17 cellular contexts compared by ENCODE assay signal in the genomic region with DNA sequence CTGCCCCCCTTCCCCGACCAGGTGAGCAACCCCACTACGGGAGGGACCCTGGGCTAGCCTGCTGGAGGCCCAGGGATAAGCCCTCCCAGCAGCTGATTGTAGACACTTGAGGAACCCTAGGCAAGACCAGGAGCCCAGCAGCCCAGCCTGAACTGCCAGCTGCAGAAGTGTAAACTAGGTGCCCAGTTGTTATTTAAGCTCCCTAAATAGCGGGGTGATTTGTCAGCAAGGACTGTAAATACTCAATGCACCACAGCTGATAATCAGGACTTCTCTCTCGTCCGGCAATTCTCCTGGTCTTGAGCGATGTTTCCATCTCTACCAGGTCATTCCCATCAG. TPM values are rescaled to one million over a fixed set of nuclear protein-coding genes. Genes with fewer than 3 reads are reported as not detected.
DNase-seq lines count a peak whose midpoint lies in the region; ATAC-seq and TF ChIP-seq lines count a peak whose summit lies in the region.
"Had no signal": no experiment of that assay in that cellular context is flagged by ENCODE, and none has a peak within 500 bp of the region (broad histone marks: within the 10 kb centered on the region; RNA-seq: fewer than 3 reads in every experiment).

No MANE protein-coding gene starts in this region.

- peaks cover 0 to 2% of the 10 kb centered on the region in 2 donors for H3K9me3 ChIP-seq in lung (ENCODE audit: control insufficient read depth in 2 of 2, insufficient read depth in 1 of 2, low read length in 1 of 2)
- H3K9me3 ChIP-seq: sigmoid colon, SJSA1 had no signal

- no peaks in the 10 kb centered on the region for H3K9me3 Mint-ChIP-seq in stimulated activated naive B cell treated with anti-CD40 and anti-IgM and Interleukin-4, amounts not matched to agents 10 μg/mL and 1 μg/mL and 100 μg/mL, for 72 hours
- H3K9me3 Mint-ChIP-seq: activated naive CD8-positive, alpha-beta T cell treated with anti-CD3 and anti-CD28 coated beads for 36 hours had no signal

- DNase-seq in DMS53 (lab: John Stamatoyannopoulos, UW) (peak; percentile 37), DMS53 treated with DMSO at 0.1 percent for 48 hours (lab: John Stamatoyannopoulos, UW; ENCODE audit: unreplicated experiment) (no peak), caudate nucleus (lab: John Stamatoyannopoulos, UW) (no peak), lung (ENCODE audit: low spot score) (no peak), H7 (no peak)
- DNase-seq in stimulated activated naive B cell treated with anti-CD40 and anti-IgM and Interleukin-4, amounts not matched to agents 10 μg/mL and 1 μg/mL and 100 μg/mL, for 72 hours: no peak
- DNase-seq: activated naive CD8-positive, alpha-beta T cell treated with anti-CD3 and anti-CD28 coated beads for 36 hours; dermis blood vessel endothelial cell; GM23248; NCI-H146; NCI-H748 treated with DMSO at 0.1 percent for 48 hours; sigmoid colon had no signal

- H3K4me1 Mint-ChIP-seq in stimulated activated naive B cell treated with anti-CD40 and anti-IgM and Interleukin-4, amounts not matched to agents 10 μg/mL and 1 μg/mL and 100 μg/mL, for 72 hours: peaks cover 70 to 100% of the 10 kb centered on the region in 2 donors

- no peak overlapping the region for H3K4me3 ChIP-seq in lung
- H3K4me3 ChIP-seq in H7 (ENCODE audit: insufficient read depth, low read depth, low read length): no peak overlapping the region
- H3K4me3 ChIP-seq: GM23248, K562, sigmoid colon, SJSA1 had no signal

- peak overlapping the region; percentile 3 to 22 for H3K4me3 Mint-ChIP-seq in stimulated activated naive B cell treated with anti-CD40 and anti-IgM and Interleukin-4, amounts not matched to agents 10 μg/mL and 1 μg/mL and 100 μg/mL, for 72 hours
- H3K4me3 Mint-ChIP-seq: activated naive CD8-positive, alpha-beta T cell treated with anti-CD3 and anti-CD28 coated beads for 36 hours had no signal

- H3K36me3 Mint-ChIP-seq in stimulated activated naive B cell treated with anti-CD40 and anti-IgM and Interleukin-4, amounts not matched to agents 10 μg/mL and 1 μg/mL and 100 μg/mL, for 72 hours: peaks cover 32 to 56% of the 10 kb centered on the region in 2 donors

- peaks cover 36 to 48% of the 10 kb centered on the region in 2 donors for H3K4me1 ChIP-seq in lung (ENCODE audit: control insufficient read depth in 2 of 2, insufficient read depth in 2 of 2, low read length in 2 of 2)

- peak overlapping the region; percentile 60 for H3K27ac ChIP-seq in caudate nucleus (ENCODE audit: low read depth, low read length)
- H3K27ac ChIP-seq in lung (ENCODE audit: low read depth in 1 of 2, low read length in 1 of 2): peak overlapping the region; percentile 60 to 73
- H3K27ac ChIP-seq: 22Rv1, GM23248, SJSA1 had no signal

- no peak for TF ChIP-seq CTCF in lung (IDR thresholded peaks at IDR 0.05; ENCODE audit: control extremely low read depth, extremely low read depth)

- WGBS in lung, 2 donors: 66 to 86% methylated on average over 6 of the region's 6 CpGs

- H3K36me3 ChIP-seq in lung (ENCODE audit: control insufficient read depth in 2 of 2, insufficient read depth in 2 of 2, low read length in 2 of 2) (peaks cover 0 to 2% of the 10 kb centered on the region in 2 donors), H7 (replicated peaks; ENCODE audit: control insufficient read depth, insufficient read depth, low read length) (no peaks in the 10 kb centered on the region)
- H3K36me3 ChIP-seq: sigmoid colon, SJSA1 had no signal

- H3K27me3 Mint-ChIP-seq in stimulated activated naive B cell treated with anti-CD40 and anti-IgM and Interleukin-4, amounts not matched to agents 10 μg/mL and 1 μg/mL and 100 μg/mL, for 72 hours: no peaks in the 10 kb centered on the region
- H3K27me3 Mint-ChIP-seq: activated naive CD8-positive, alpha-beta T cell treated with anti-CD3 and anti-CD28 coated beads for 36 hours had no signal

- H3K27me3 ChIP-seq in lung (ENCODE audit: control insufficient read depth, insufficient read depth): no peaks in the 10 kb centered on the region
- no peaks in the 10 kb centered on the region for H3K27me3 ChIP-seq in H7 (ENCODE audit: control insufficient read depth, insufficient read depth, low read length)
- H3K27me3 ChIP-seq: sigmoid colon, SJSA1 had no signal

- ATAC-seq in lung (ENCODE audit: insufficient read depth, low FRiP score): no peak
- no peak for ATAC-seq in stimulated activated naive B cell treated with anti-CD40 and anti-IgM and Interleukin-4, amounts not matched to agents 10 μg/mL and 1 μg/mL and 100 μg/mL, for 72 hours (replicated peaks)
- ATAC-seq in HG03378 (IDR thresholded peaks at IDR 0.05; ENCODE audit: unreplicated experiment): no peak
- ATAC-seq in HG03135 (IDR thresholded peaks at IDR 0.05; ENCODE audit: unreplicated experiment): no peak

- H3K27ac Mint-ChIP-seq in stimulated activated naive B cell treated with anti-CD40 and anti-IgM and Interleukin-4, amounts not matched to agents 10 μg/mL and 1 μg/mL and 100 μg/mL, for 72 hours: peak overlapping the region; percentile 85
- H3K27ac Mint-ChIP-seq: activated naive CD8-positive, alpha-beta T cell treated with anti-CD3 and anti-CD28 coated beads for 36 hours had no signal

RNA-seq across cellular contexts. Expression of gene RAPGEF1, which starts 41.2 kb away (rescaled TPM):
- 100 to 1,000 TPM in 1 of 2 donors, 10 to 100 TPM in 1; 56.8 to 134 TPM for total RNA-seq in lung
- 10 to 100 TPM; 38.9 to 53.3 TPM for polyA plus RNA-seq in lung
- total RNA-seq in H7 (2014; rRNA removed; shearing (Covaris generic)): 47.1 and 49.6 TPM in 2 replicates
